Comparison of ENCODE assay signal across 27 cellular contexts in the genomic region with DNA sequence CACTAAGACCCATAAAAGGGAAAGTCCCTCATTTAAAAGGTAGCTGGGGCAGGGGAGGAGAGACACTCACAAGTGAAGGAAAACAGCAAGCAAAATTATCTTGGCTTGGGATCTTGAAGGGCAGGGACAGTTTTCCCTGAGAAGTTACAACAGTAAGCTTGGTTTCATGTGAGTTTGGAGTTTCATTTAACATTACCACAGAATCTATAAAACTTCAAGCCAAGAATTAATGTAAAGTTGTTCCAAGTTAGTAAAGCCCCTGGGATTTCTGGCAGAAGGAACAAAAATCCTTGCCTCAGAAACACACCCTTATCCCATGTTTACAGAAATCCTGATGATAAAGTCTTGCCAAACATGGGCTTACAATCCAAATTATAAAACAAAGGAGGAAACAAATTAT.
"Had no signal": no experiment of that assay in that cellular context is flagged by ENCODE, and none has a peak within 500 bp of the region (broad histone marks: within the 10 kb centered on the region; RNA-seq: fewer than 3 reads in every experiment).

No MANE protein-coding gene starts in this region.

- H3K4me1 ChIP-seq: gastroesophageal sphincter, left lung, prostate gland, sigmoid colon, suprapubic skin, tibial artery, upper lobe of right lung had no signal

- DNase-seq: activated CD4-positive, alpha-beta memory T cell treated with anti-CD3 and anti-CD28 coated beads for 36 hours; activated CD4-positive, alpha-beta T cell treated with anti-CD3 and anti-CD28 coated beads, Interleukin-2, amount 10 ng/mL, durations not matched to agents 24 days and 14 days; activated CD4-positive, CD25-positive, alpha-beta regulatory T cell treated with anti-CD3 and anti-CD28 coated beads, Interleukin-2, amount 50 U/mL, for 72 hours; activated CD8-positive, alpha-beta memory T cell treated with anti-CD3 and anti-CD28 coated beads, Interleukin-2, amount 50 U/mL, for 4 hours; activated effector memory CD4-positive, alpha-beta T cell treated with anti-CD3 and anti-CD28 coated beads, Interleukin-2, amount 50 U/mL, for 16 hours; activated naive CD4-positive, alpha-beta T cell treated with anti-CD3 and anti-CD28 coated beads for 36 hours; activated naive CD8-positive, alpha-beta T cell treated with anti-CD3 and anti-CD28 coated beads, Interleukin-2, amount 10 ng/mL, durations not matched to agents 7 days and 5 days; activated T-cell treated with anti-CD3 and anti-CD28 coated beads, Interleukin-2, amount 50 U/mL, for 1 hour; amniotic stem cell; central memory CD4-positive, alpha-beta T cell; left lung; ovary; retina; sigmoid colon; stimulated activated CD4-positive, alpha-beta T cell treated with anti-CD3 and anti-CD28 coated beads, Interleukin-1b, Interleukin-23, amount 100 ng/mL, for 48 hours; stimulated activated naive B cell treated with anti-CD40 and anti-IgM and Interleukin-4, amounts not matched to agents 10 μg/mL and 1 μg/mL and 100 μg/mL, for 72 hours; SW 1271; T-helper 9 cell; tibial artery; upper lobe of right lung had no signal

- H3K27ac ChIP-seq: gastroesophageal sphincter, left lung, ovary, prostate gland, sigmoid colon, suprapubic skin, tibial artery, upper lobe of right lung had no signal

- H3K27ac Mint-ChIP-seq: activated CD4-positive, alpha-beta memory T cell treated with anti-CD3 and anti-CD28 coated beads for 36 hours; activated CD4-positive, alpha-beta T cell treated with anti-CD3 and anti-CD28 coated beads, Interleukin-2, amount 10 ng/mL, durations not matched to agents 24 days and 14 days; activated naive CD4-positive, alpha-beta T cell treated with anti-CD3 and anti-CD28 coated beads for 36 hours; activated naive CD8-positive, alpha-beta T cell treated with anti-CD3 and anti-CD28 coated beads, Interleukin-2, amount 10 ng/mL, durations not matched to agents 7 days and 5 days; activated T-helper 1 cell treated with anti-CD3 and anti-CD28 coated beads, Interleukin-12 subunit alpha, Interleukin-12 subunit beta, Interleukin-2, Interleukin-4 antibody, amounts not matched to agents 30 ng/mL and 10 ng/mL and 1 ng/mL, durations not matched to agents 14 hours and 24 hours and 36 hours; stimulated activated naive B cell treated with anti-CD40 and anti-IgM and Interleukin-4, amounts not matched to agents 10 μg/mL and 1 μg/mL and 100 μg/mL, for 72 hours; T-helper 1 cell treated with Interleukin-12 subunit alpha and Interleukin-12 subunit beta and Interleukin-4 antibody, amounts not matched to agents 30 μg/mL and 1 μg/mL, for 36 hours had no signal

- H3K4me3 ChIP-seq: gastroesophageal sphincter, left lung, ovary, prostate gland, sigmoid colon, smooth muscle cell, suprapubic skin, tibial artery, upper lobe of right lung had no signal

- H3K36me3 ChIP-seq: left lung, ovary, prostate gland, sigmoid colon, suprapubic skin, upper lobe of right lung had no signal

- H3K27me3 ChIP-seq: gastroesophageal sphincter, left lung, ovary, sigmoid colon, suprapubic skin, tibial artery, upper lobe of right lung had no signal

- H3K9me3 ChIP-seq: ovary, prostate gland, suprapubic skin had no signal

- ATAC-seq: esophagus mucosa; gastroesophageal sphincter; left lung; stimulated activated naive B cell treated with anti-CD40 and anti-IgM and Interleukin-4, amounts not matched to agents 10 μg/mL and 1 μg/mL and 100 μg/mL, for 72 hours; upper lobe of right lung had no signal

- H3K4me2 ChIP-seq: smooth muscle cell had no signal
